Comparison of ENCODE assay signal across 8 cellular contexts in the genomic region with DNA sequence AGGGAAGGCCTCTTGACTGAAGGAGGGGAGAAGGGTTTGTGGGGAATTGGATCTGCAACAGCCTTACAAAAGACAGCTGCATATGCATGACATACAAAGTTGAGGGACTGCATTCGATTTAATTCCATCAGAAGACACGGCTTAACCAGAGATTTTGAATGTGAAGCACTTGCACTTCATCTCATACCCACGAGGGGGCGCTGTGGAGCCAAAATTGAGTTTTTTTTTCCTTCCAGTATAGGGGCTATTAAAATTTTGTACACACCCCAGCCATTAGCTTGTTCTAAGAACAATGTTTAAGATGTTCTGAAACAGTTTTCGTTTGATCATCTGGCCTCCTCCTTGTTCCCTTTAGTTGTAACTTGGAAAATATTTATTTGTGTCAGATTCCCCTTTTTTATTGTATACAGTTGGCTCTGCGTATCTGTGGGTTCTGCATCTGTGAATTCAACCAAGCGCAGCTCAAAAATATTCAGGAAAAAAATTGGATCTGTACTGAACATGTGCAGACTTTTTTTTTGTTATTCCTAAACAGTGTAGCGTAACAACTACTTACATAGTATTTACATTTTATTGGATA. TPM values are rescaled to one million over a fixed set of nuclear protein-coding genes. Genes with fewer than 3 reads are reported as not detected.
DNase-seq lines count a peak whose midpoint lies in the region; ATAC-seq, FAIRE-seq and TF ChIP-seq lines count a peak whose summit lies in the region.

No MANE protein-coding gene starts in this region.

- peaks cover 34 to 56% (median 43%) of the 10 kb centered on the region in 3 donors for H3K4me1 Mint-ChIP-seq in CD8-positive, alpha-beta memory T cell
- peaks cover 41% of the 10 kb centered on the region for H3K4me1 Mint-ChIP-seq in activated T-helper 1 cell treated with anti-CD3 and anti-CD28 coated beads, Interleukin-12 subunit alpha, Interleukin-12 subunit beta, Interleukin-2, Interleukin-4 antibody, amounts not matched to agents 30 ng/mL and 10 ng/mL and 1 ng/mL, durations not matched to agents 14 hours and 24 hours and 36 hours (ENCODE audit: low read depth)

- peak overlapping the region; percentile 86 for H3K4me3 ChIP-seq in CD8-positive, alpha-beta memory T cell (ENCODE audit: low read length)
- H3K4me3 ChIP-seq in fibroblast of mammary gland (ENCODE audit: control insufficient read depth, low read depth, low read length) (peak overlapping the region; percentile 67), neural cell (ENCODE audit: low read length) (peak overlapping the region; percentile 92), subcutaneous abdominal adipose tissue (ENCODE audit: low read depth in 1 of 5, low read length in 5 of 5) (peak overlapping the region; percentile 74 to 94 (median 87))

- H3F3A ChIP-seq in neural cell (ENCODE audit: insufficient read depth, low read length, poor library complexity, severe bottlenecking) = no peaks in the 10 kb centered on the region

- peak overlapping the region; percentile 95 to 100 (median 97) for H3K27ac Mint-ChIP-seq in CD8-positive, alpha-beta memory T cell
- peak overlapping the region; percentile 95 for H3K27ac Mint-ChIP-seq in activated T-helper 1 cell treated with anti-CD3 and anti-CD28 coated beads, Interleukin-12 subunit alpha, Interleukin-12 subunit beta, Interleukin-2, Interleukin-4 antibody, amounts not matched to agents 30 ng/mL and 10 ng/mL and 1 ng/mL, durations not matched to agents 14 hours and 24 hours and 36 hours

- H3K9me3 Mint-ChIP-seq in CD8-positive, alpha-beta memory T cell = no peaks in the 10 kb centered on the region
- H3K9me3 Mint-ChIP-seq in activated T-helper 1 cell treated with anti-CD3 and anti-CD28 coated beads, Interleukin-12 subunit alpha, Interleukin-12 subunit beta, Interleukin-2, Interleukin-4 antibody, amounts not matched to agents 30 ng/mL and 10 ng/mL and 1 ng/mL, durations not matched to agents 14 hours and 24 hours and 36 hours = no peaks in the 10 kb centered on the region

- H3K9ac ChIP-seq in neural cell (ENCODE audit: low read length) (peak overlapping the region; percentile 79), subcutaneous abdominal adipose tissue (ENCODE audit: low read length in 5 of 5) (peak overlapping the region in 3 of 5 donors; percentile 78 to 91 (median 91))

- peaks cover 0 to 43% (median 4%) of the 10 kb centered on the region in 3 donors for H3K36me3 Mint-ChIP-seq in CD8-positive, alpha-beta memory T cell
- peaks cover 10% of the 10 kb centered on the region for H3K36me3 Mint-ChIP-seq in activated T-helper 1 cell treated with anti-CD3 and anti-CD28 coated beads, Interleukin-12 subunit alpha, Interleukin-12 subunit beta, Interleukin-2, Interleukin-4 antibody, amounts not matched to agents 30 ng/mL and 10 ng/mL and 1 ng/mL, durations not matched to agents 14 hours and 24 hours and 36 hours (ENCODE audit: low read depth)

- TF ChIP-seq CTCF in fibroblast of mammary gland (conservative IDR thresholded peaks at IDR 0.05; ENCODE audit: control insufficient read depth, insufficient read depth, low read depth, low read length) (peak; percentile 94), neural cell (IDR thresholded peaks at IDR 0.05; ENCODE audit: poor library complexity, severe bottlenecking) (peak; percentile 91)

- peak overlapping the region; percentile 81 for H3K27ac ChIP-seq in CD8-positive, alpha-beta memory T cell (ENCODE audit: low read depth, low read length)
- H3K27ac ChIP-seq in neural cell (ENCODE audit: low read length) = no peak overlapping the region
- H3K27ac ChIP-seq in subcutaneous abdominal adipose tissue (ENCODE audit: low read depth, low read length) = peak overlapping the region; percentile 98

- no peak for ATAC-seq in HG03520 (IDR thresholded peaks at IDR 0.05; ENCODE audit: unreplicated experiment)

- H3K36me3 ChIP-seq in CD8-positive, alpha-beta memory T cell (ENCODE audit: insufficient read depth, low read length) = peaks cover 14% of the 10 kb centered on the region
- H3K36me3 ChIP-seq in neural cell (ENCODE audit: insufficient read depth, low read length) = no peaks in the 10 kb centered on the region
- H3K36me3 ChIP-seq in subcutaneous abdominal adipose tissue (ENCODE audit: control insufficient read depth in 5 of 5, insufficient read depth in 5 of 5, low read length in 5 of 5) = peaks cover 9 to 32% (median 26%) of the 10 kb centered on the region in 5 donors

- H3K27me3 ChIP-seq in CD8-positive, alpha-beta memory T cell (ENCODE audit: insufficient read depth, low read length, poor library complexity, severe bottlenecking) = no peaks in the 10 kb centered on the region
- H3K27me3 ChIP-seq in neural cell (ENCODE audit: insufficient read depth, low read depth, low read length) (no peaks in the 10 kb centered on the region), subcutaneous abdominal adipose tissue (ENCODE audit: control insufficient read depth in 5 of 5, insufficient read depth in 4 of 5, low read length in 5 of 5) (no peaks in the 10 kb centered on the region)

- TF ChIP-seq EP300 in neural cell (conservative IDR thresholded peaks at IDR 0.05; ENCODE audit: poor library complexity, severe bottlenecking) = no peak

- CTCF ChIA-PET in CD8-positive, alpha-beta memory T cell (lab: Charles Lee) = interaction anchor here (0.6 to 4.8 kb wide), 20 partner anchors 10 to 1161 kb away, joined by 3 to 95 read pairs (median 4); partner anchors contain the start of gene PEBP1

- H3K9me3 ChIP-seq in CD8-positive, alpha-beta memory T cell (ENCODE audit: low read length) = no peaks in the 10 kb centered on the region
- H3K9me3 ChIP-seq in neural cell (ENCODE audit: low read length) = no peaks in the 10 kb centered on the region
- no peaks in the 10 kb centered on the region for H3K9me3 ChIP-seq in subcutaneous abdominal adipose tissue (ENCODE audit: control insufficient read depth in 5 of 5, low read length in 5 of 5)

- DNase-seq in CD8-positive, alpha-beta memory T cell = peak; percentile 63 to 77 (median 71)
- DNase-seq in HTR-8/SVneo (ENCODE audit: insufficient read length, low spot score) = peak; percentile 60
- DNase-seq in RCC 7860 (ENCODE audit: low spot score) = peak; percentile 33
- peak; percentile 67 for DNase-seq in activated T-helper 1 cell treated with anti-CD3 and anti-CD28 coated beads, Interleukin-12 subunit alpha, Interleukin-12 subunit beta, Interleukin-2, Interleukin-4 antibody, amounts not matched to agents 30 ng/mL and 10 ng/mL and 1 ng/mL, durations not matched to agents 14 hours and 24 hours and 36 hours (ENCODE audit: low spot score)
- peak; percentile 60 for DNase-seq in fibroblast of mammary gland (ENCODE audit: low read depth)

- peaks cover 21% of the 10 kb centered on the region for H3K79me2 ChIP-seq in neural cell (replicated peaks; ENCODE audit: insufficient read depth, low read length)

- peak overlapping the region; percentile 73 to 99 (median 96) for H3K4me3 Mint-ChIP-seq in CD8-positive, alpha-beta memory T cell
- H3K4me3 Mint-ChIP-seq in activated T-helper 1 cell treated with anti-CD3 and anti-CD28 coated beads, Interleukin-12 subunit alpha, Interleukin-12 subunit beta, Interleukin-2, Interleukin-4 antibody, amounts not matched to agents 30 ng/mL and 10 ng/mL and 1 ng/mL, durations not matched to agents 14 hours and 24 hours and 36 hours = peak overlapping the region; percentile 97

- H3K4me1 ChIP-seq in CD8-positive, alpha-beta memory T cell (ENCODE audit: insufficient read depth, low read length) = peaks cover 32% of the 10 kb centered on the region
- H3K4me1 ChIP-seq in subcutaneous abdominal adipose tissue (ENCODE audit: control insufficient read depth in 5 of 5, insufficient read depth in 5 of 5, low read length in 5 of 5) = peaks cover 3 to 42% (median 40%) of the 10 kb centered on the region in 5 donors

- intact Hi-C loops in activated T-helper 1 cell treated with anti-CD3 and anti-CD28 coated beads, Interleukin-12 subunit alpha, Interleukin-12 subunit beta, Interleukin-2, Interleukin-4 antibody, amounts not matched to agents 30 ng/mL and 10 ng/mL and 1 ng/mL, durations not matched to agents 14 hours and 24 hours and 36 hours (cut with micrococcal nuclease) = loop anchor here (2.0 kb wide), 3 partner anchors 343 to 1639 kb away; partner anchors contain the start of genes RNFT2 and SPRING1

- peak; percentile 79 for TF ChIP-seq RAD21 in neural cell (conservative IDR thresholded peaks at IDR 0.05)

- H3K9me2 ChIP-seq in neural cell (ENCODE audit: insufficient read depth, low read length) = no peaks in the 10 kb centered on the region

- POLR2A ChIA-PET in CD8-positive, alpha-beta memory T cell (lab: Charles Lee) = interaction anchor here (0.8 kb wide), 1 partner anchor 242 kb away, joined by 4 read pairs; the partner anchor contains the start of gene PEBP1

- peaks cover 0 to 3% of the 10 kb centered on the region in 2 donors for H3K27me3 Mint-ChIP-seq in CD8-positive, alpha-beta memory T cell
- H3K27me3 Mint-ChIP-seq in activated T-helper 1 cell treated with anti-CD3 and anti-CD28 coated beads, Interleukin-12 subunit alpha, Interleukin-12 subunit beta, Interleukin-2, Interleukin-4 antibody, amounts not matched to agents 30 ng/mL and 10 ng/mL and 1 ng/mL, durations not matched to agents 14 hours and 24 hours and 36 hours (ENCODE audit: insufficient read depth) = no peaks in the 10 kb centered on the region

- FAIRE-seq in HTR-8/SVneo (lab: Jason Lieb, UNC) (no peak), RCC 7860 (lab: Jason Lieb, UNC) (peak; percentile 53)

- H3K4me2 ChIP-seq in neural cell (ENCODE audit: low read length) = peak overlapping the region; percentile 62

- peaks cover 2% of the 10 kb centered on the region for H4K20me1 ChIP-seq in neural cell (ENCODE audit: insufficient read depth)

- no peak overlapping the region for H2AFZ ChIP-seq in neural cell (ENCODE audit: low read depth, low read length)

RNA-seq across cellular contexts. Expression of gene SUDS3, which starts 1.6 kb away (rescaled TPM):
- total RNA-seq in CD8-positive, alpha-beta memory T cell = 10 to 100 TPM; 23.8 to 25.1 TPM
- 16.2 TPM for polyA plus RNA-seq in CD8-positive, alpha-beta memory T cell
- total RNA-seq in activated T-helper 1 cell treated with anti-CD3 and anti-CD28 coated beads, Interleukin-12 subunit alpha, Interleukin-12 subunit beta, Interleukin-2, Interleukin-4 antibody, amounts not matched to agents 30 ng/mL and 10 ng/mL and 1 ng/mL, durations not matched to agents 14 hours and 24 hours and 36 hours = 23.3 and 25.5 TPM in 2 replicates
- 59.1 and 67.9 TPM in 2 replicates for polyA plus RNA-seq in neural cell
- 64.0 and 68.1 TPM in 2 replicates for polyA minus RNA-seq in neural cell

RNA-seq across cellular contexts. Expression of gene TAOK3, which starts 5.3 kb away (rescaled TPM):
- total RNA-seq in CD8-positive, alpha-beta memory T cell = 10 to 100 TPM; 52.5 to 53.0 TPM
- 129 TPM for polyA plus RNA-seq in CD8-positive, alpha-beta memory T cell
- total RNA-seq in activated T-helper 1 cell treated with anti-CD3 and anti-CD28 coated beads, Interleukin-12 subunit alpha, Interleukin-12 subunit beta, Interleukin-2, Interleukin-4 antibody, amounts not matched to agents 30 ng/mL and 10 ng/mL and 1 ng/mL, durations not matched to agents 14 hours and 24 hours and 36 hours = 59.5 and 59.7 TPM in 2 replicates
- polyA plus RNA-seq in neural cell = 139 and 148 TPM in 2 replicates
- 90.3 and 108 TPM in 2 replicates for polyA minus RNA-seq in neural cell
